Comparison of ENCODE assay signal across 23 cellular contexts in genomic region chr10:17141504-17142229, GRCh38.
"Had no signal": no experiment of that assay in that cellular context is flagged by ENCODE, and none has a peak within 500 bp of the region (broad histone marks: within the 10 kb centered on the region; RNA-seq: fewer than 3 reads in every experiment).

No MANE protein-coding gene starts in this region.

- ATAC-seq: activated T-cell treated with anti-CD3 and anti-CD28 coated beads, Interleukin-2, amount 50 U/mL, for 4 hours; gastrocnemius medialis; left lung; natural killer cell; sciatic nerve; stimulated activated memory B cell treated with anti-CD40 and anti-IgM and Interleukin-4, amounts not matched to agents 10 μg/mL and 1 μg/mL and 100 μg/mL, for 72 hours had no signal

- H3K9me3 ChIP-seq: colonic mucosa, esophagus squamous epithelium, gastrocnemius medialis, left lung, stomach, suprapubic skin, upper lobe of left lung had no signal

- H3K36me3 ChIP-seq: brain microvascular endothelial cell, colonic mucosa, esophagus squamous epithelium, gastrocnemius medialis, left lung, stomach, suprapubic skin, upper lobe of left lung had no signal

- H3K27ac ChIP-seq: brain microvascular endothelial cell, colonic mucosa, esophagus squamous epithelium, gastrocnemius medialis, left lung, stomach, suprapubic skin, upper lobe of left lung had no signal

- H3K4me1 ChIP-seq: colonic mucosa, esophagus squamous epithelium, gastrocnemius medialis, left lung, suprapubic skin, upper lobe of left lung had no signal

- DNase-seq: activated CD4-positive, alpha-beta T cell treated with anti-CD3 and anti-CD28 coated beads for 1 hour; activated CD8-positive, alpha-beta memory T cell treated with anti-CD3 and anti-CD28 coated beads for 24 hours; activated CD8-positive, alpha-beta memory T cell treated with anti-CD3 and anti-CD28 coated beads, Interleukin-2, amount 50 U/mL, for 4 hours; activated naive CD4-positive, alpha-beta T cell treated with anti-CD3 and anti-CD28 coated beads for 36 hours; activated T-cell treated with anti-CD3 and anti-CD28 coated beads, Interleukin-2, amount 50 U/mL, for 4 hours; aorta; brain microvascular endothelial cell; colonic mucosa; esophagus squamous epithelium; gastrocnemius medialis; hippocampal formation; kidney glomerular epithelial cell; left lung; natural killer cell; small intestine; stimulated activated CD4-positive, alpha-beta T cell treated with anti-CD3 and anti-CD28 coated beads, Interleukin-15, amount 100 ng/mL, for 24 hours; stomach; upper lobe of left lung had no signal

- FAIRE-seq: small intestine, TTC549 had no signal

- H3K27me3 ChIP-seq: brain microvascular endothelial cell, colonic mucosa, esophagus squamous epithelium, gastrocnemius medialis, left lung, stomach, suprapubic skin, upper lobe of left lung had no signal

- H3K4me3 ChIP-seq: colonic mucosa, esophagus squamous epithelium, gastrocnemius medialis, left lung, lung, stomach, suprapubic skin, upper lobe of left lung had no signal
